In genomic region chr6:145250436-145250835, GRCh38 we compare ENCODE assay signal across 5 cellular contexts.
"Had no signal": no experiment of that assay in that cellular context is flagged by ENCODE, and none has a peak within 500 bp of the region (broad histone marks: within the 10 kb centered on the region; RNA-seq: fewer than 3 reads in every experiment).

No MANE protein-coding gene starts in this region.

- H3K4me2 ChIP-seq: GM23338 had no signal

- ATAC-seq: GM23338, K562 had no signal

- H3K4me3 ChIP-seq: GM23338, K562 had no signal

- H2AFZ ChIP-seq: GM23338 had no signal

- DNase-seq: H9, HCEC 1CT, KG1 had no signal
